Comparison of ENCODE assay signal across 1 cellular context in the genomic region with DNA sequence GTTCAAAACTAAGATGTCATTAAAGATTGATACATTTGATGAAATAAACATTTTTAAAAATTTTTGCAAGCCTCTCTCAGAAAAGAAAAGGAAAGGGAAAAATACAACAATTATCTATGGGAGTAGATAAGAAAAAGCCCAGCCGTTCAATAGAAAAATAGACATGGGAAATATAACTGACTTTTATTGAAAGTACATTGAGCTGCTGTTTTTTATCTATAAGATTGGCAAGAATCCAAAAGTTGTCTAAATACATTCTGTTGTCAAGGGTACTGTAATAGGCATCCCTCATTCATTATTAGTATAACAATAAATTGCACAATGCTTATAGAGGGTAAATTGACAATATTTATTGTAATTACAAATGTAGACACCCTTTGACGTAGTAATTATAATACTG.
TF ChIP-seq lines count a peak whose summit lies in the region.

No MANE protein-coding gene starts in this region.

TF ChIP-seq in SK-N-SH, 30 proteins besides CTCF, POLR2A, EP300 and RAD21 (continued from another document):
- TF ChIP-seq, protein P1, sequence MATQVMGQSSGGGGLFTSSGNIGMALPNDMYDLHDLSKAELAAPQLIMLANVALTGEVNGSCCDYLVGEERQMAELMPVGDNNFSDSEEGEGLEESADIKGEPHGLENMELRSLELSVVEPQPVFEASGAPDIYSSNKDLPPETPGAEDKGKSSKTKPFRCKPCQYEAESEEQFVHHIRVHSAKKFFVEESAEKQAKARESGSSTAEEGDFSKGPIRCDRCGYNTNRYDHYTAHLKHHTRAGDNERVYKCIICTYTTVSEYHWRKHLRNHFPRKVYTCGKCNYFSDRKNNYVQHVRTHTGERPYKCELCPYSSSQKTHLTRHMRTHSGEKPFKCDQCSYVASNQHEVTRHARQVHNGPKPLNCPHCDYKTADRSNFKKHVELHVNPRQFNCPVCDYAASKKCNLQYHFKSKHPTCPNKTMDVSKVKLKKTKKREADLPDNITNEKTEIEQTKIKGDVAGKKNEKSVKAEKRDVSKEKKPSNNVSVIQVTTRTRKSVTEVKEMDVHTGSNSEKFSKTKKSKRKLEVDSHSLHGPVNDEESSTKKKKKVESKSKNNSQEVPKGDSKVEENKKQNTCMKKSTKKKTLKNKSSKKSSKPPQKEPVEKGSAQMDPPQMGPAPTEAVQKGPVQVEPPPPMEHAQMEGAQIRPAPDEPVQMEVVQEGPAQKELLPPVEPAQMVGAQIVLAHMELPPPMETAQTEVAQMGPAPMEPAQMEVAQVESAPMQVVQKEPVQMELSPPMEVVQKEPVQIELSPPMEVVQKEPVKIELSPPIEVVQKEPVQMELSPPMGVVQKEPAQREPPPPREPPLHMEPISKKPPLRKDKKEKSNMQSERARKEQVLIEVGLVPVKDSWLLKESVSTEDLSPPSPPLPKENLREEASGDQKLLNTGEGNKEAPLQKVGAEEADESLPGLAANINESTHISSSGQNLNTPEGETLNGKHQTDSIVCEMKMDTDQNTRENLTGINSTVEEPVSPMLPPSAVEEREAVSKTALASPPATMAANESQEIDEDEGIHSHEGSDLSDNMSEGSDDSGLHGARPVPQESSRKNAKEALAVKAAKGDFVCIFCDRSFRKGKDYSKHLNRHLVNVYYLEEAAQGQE (IDR thresholded peaks at IDR 0.05; ENCODE audit: low read depth, low read length): no peak
- TF ChIP-seq, protein P2, sequence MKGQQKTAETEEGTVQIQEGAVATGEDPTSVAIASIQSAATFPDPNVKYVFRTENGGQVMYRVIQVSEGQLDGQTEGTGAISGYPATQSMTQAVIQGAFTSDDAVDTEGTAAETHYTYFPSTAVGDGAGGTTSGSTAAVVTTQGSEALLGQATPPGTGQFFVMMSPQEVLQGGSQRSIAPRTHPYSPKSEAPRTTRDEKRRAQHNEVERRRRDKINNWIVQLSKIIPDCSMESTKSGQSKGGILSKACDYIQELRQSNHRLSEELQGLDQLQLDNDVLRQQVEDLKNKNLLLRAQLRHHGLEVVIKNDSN (IDR thresholded peaks at IDR 0.05; ENCODE audit: borderline replicate concordance, low read depth): no peak
- no peak for TF ChIP-seq YY1 (IDR thresholded peaks at IDR 0.05; ENCODE audit: low read depth)
- no peak for TF ChIP-seq TAF1 (IDR thresholded peaks at IDR 0.05; ENCODE audit: borderline replicate concordance, low read depth, low read length)
- TF ChIP-seq FOXJ3 (CRISPR knock-in tag; IDR thresholded peaks at IDR 0.05): no peak
- TF ChIP-seq MEF2A (IDR thresholded peaks at IDR 0.05; ENCODE audit: borderline replicate concordance, low read depth): no peak
- TF ChIP-seq RXRA (IDR thresholded peaks at IDR 0.05; ENCODE audit: borderline replicate concordance, low read depth): no peak
- no peak for TF ChIP-seq MXI1 (IDR thresholded peaks at IDR 0.05; ENCODE audit: low read depth, low read length)
- TF ChIP-seq, protein P3, sequence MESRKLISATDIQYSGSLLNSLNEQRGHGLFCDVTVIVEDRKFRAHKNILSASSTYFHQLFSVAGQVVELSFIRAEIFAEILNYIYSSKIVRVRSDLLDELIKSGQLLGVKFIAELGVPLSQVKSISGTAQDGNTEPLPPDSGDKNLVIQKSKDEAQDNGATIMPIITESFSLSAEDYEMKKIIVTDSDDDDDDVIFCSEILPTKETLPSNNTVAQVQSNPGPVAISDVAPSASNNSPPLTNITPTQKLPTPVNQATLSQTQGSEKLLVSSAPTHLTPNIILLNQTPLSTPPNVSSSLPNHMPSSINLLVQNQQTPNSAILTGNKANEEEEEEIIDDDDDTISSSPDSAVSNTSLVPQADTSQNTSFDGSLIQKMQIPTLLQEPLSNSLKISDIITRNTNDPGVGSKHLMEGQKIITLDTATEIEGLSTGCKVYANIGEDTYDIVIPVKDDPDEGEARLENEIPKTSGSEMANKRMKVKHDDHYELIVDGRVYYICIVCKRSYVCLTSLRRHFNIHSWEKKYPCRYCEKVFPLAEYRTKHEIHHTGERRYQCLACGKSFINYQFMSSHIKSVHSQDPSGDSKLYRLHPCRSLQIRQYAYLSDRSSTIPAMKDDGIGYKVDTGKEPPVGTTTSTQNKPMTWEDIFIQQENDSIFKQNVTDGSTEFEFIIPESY (IDR thresholded peaks at IDR 0.05; ENCODE audit: borderline replicate concordance, low read depth): no peak
- peak; percentile 14 for TF ChIP-seq CHD2 (IDR thresholded peaks at IDR 0.05; ENCODE audit: low read length, partially characterized antibody)
- no peak for TF ChIP-seq FOSL2 (IDR thresholded peaks at IDR 0.05; ENCODE audit: borderline replicate concordance, low read depth)
- TF ChIP-seq POLR2AphosphoS5 (IDR thresholded peaks at IDR 0.05; ENCODE audit: low read depth, low read length): no peak
